12 cellular contexts compared by ENCODE assay signal in genomic region chr7:94584113-94584512, GRCh38.
DNase-seq lines count a peak whose midpoint lies in the region; TF ChIP-seq lines count a peak whose summit lies in the region.
"Had no signal": no experiment of that assay in that cellular context is flagged by ENCODE, and none has a peak within 500 bp of the region (broad histone marks: within the 10 kb centered on the region; RNA-seq: fewer than 3 reads in every experiment).

No MANE protein-coding gene starts in this region.

- peaks cover 17% of the 10 kb centered on the region for H3K4me1 Mint-ChIP-seq in HFFc6 (ENCODE audit: low read depth)
- H3K4me1 Mint-ChIP-seq: naive thymus-derived CD8-positive, alpha-beta T cell had no signal

- H3K9me3 ChIP-seq in HEK293 (ENCODE audit: control insufficient read depth, insufficient read depth, low read depth, low read length), result no peaks in the 10 kb centered on the region
- H3K9me3 ChIP-seq: esophagus squamous epithelium had no signal

- DNase-seq in NCI-H69 (lab: John Stamatoyannopoulos, UW), result peak; percentile 31
- DNase-seq in fibroblast of mammary gland (ENCODE audit: low read depth), result peak; percentile 24
- DNase-seq in retinal pigment epithelial cell (ENCODE audit: low read depth), result peak; percentile 21
- DNase-seq in posterior vena cava (ENCODE audit: low spot score), result no peak
- DNase-seq in HFFc6, result no peak
- DNase-seq in amniotic stem cell (lab: John Stamatoyannopoulos, UW), result no peak
- DNase-seq: activated CD8-positive, alpha-beta memory T cell treated with anti-CD3 and anti-CD28 coated beads for 24 hours; COR-L47; esophagus squamous epithelium; naive thymus-derived CD8-positive, alpha-beta T cell; NCI-H446 treated with DMSO at 0.1 percent for 48 hours had no signal

- TF ChIP-seq CTCF in HEK293 (tag by site-specific recombination; IDR thresholded peaks at IDR 0.05) (no peak), fibroblast of mammary gland (conservative IDR thresholded peaks at IDR 0.05; ENCODE audit: control insufficient read depth, insufficient read depth, low read depth, low read length) (no peak), retinal pigment epithelial cell (conservative IDR thresholded peaks at IDR 0.05; ENCODE audit: low read depth, low read length) (no peak), HFFc6 (IDR thresholded peaks at IDR 0.05) (no peak)

- intact Hi-C loops in posterior vena cava (cut with DNase I), result no loop called here

- no peaks in the 10 kb centered on the region; the same call in 1 of the 2 replicates for H3K27me3 Mint-ChIP-seq in HFFc6 (ENCODE audit: insufficient read depth)
- H3K27me3 Mint-ChIP-seq: naive thymus-derived CD8-positive, alpha-beta T cell had no signal

- peaks cover 0 to 3% of the 10 kb centered on the region in 2 experiments; a peak in 1 of 3 replicates for H3K36me3 ChIP-seq in HEK293 (ENCODE audit: control insufficient read depth in 2 of 2, insufficient read depth in 1 of 2, low read length in 2 of 2)
- H3K36me3 ChIP-seq: esophagus squamous epithelium had no signal

- no peak overlapping the region for H3K4me3 Mint-ChIP-seq in HFFc6
- H3K4me3 Mint-ChIP-seq: naive thymus-derived CD8-positive, alpha-beta T cell had no signal

- H3K4me1 ChIP-seq in HEK293 (ENCODE audit: control insufficient read depth, insufficient read depth, low read length), result no peaks in the 10 kb centered on the region
- H3K4me1 ChIP-seq: esophagus squamous epithelium had no signal

- CTCF ChIA-PET in HEK293 (lab: Yijun Ruan, JAX), result no interaction called here

- H3K27ac ChIP-seq in HEK293 (ENCODE audit: extremely low read depth, low read depth, low read length), result no peak overlapping the region
- H3K27ac ChIP-seq: esophagus squamous epithelium had no signal

- no peak overlapping the region for H3K4me3 ChIP-seq in HEK293 (ENCODE audit: low read depth, low read length)
- no peak overlapping the region for H3K4me3 ChIP-seq in fibroblast of mammary gland (ENCODE audit: control insufficient read depth, low read depth, low read length)
- H3K4me3 ChIP-seq in retinal pigment epithelial cell (ENCODE audit: low read length), result no peak overlapping the region
- H3K4me3 ChIP-seq: esophagus squamous epithelium had no signal

- no peak overlapping the region for H3K27ac Mint-ChIP-seq in HFFc6

- POLR2A ChIA-PET in HEK293 (lab: Yijun Ruan, JAX), result no interaction called here

- H3K36me3 Mint-ChIP-seq in HFFc6 (ENCODE audit: low read depth), result peaks cover 2% of the 10 kb centered on the region; the same call in 1 of the 2 replicates

- H3K9me3 Mint-ChIP-seq in HFFc6, result no peaks in the 10 kb centered on the region

TF ChIP-seq in HEK293, 187 proteins besides CTCF, POLR2A, EP300 and RAD21:
- peak; percentile 20; the same call in 1 of the 2 replicates for TF ChIP-seq BCL6B (tag by site-specific recombination; IDR thresholded peaks at IDR 0.05)
- peak; percentile 77 for TF ChIP-seq SCRT2 (tag by site-specific recombination; IDR thresholded peaks at IDR 0.05)
- TF ChIP-seq ZNF121 (tag by site-specific recombination; IDR thresholded peaks at IDR 0.05), result no peak
- TF ChIP-seq FEZF1 (tag by site-specific recombination; IDR thresholded peaks at IDR 0.05), result peak; percentile 11; the same call in 1 of the 2 replicates
- TF ChIP-seq ZFP3 (tag by site-specific recombination; IDR thresholded peaks at IDR 0.05; ENCODE audit: low read depth), result no peak

Comparison
In these comparisons a context has a peak if more than half of its experiments do, and no peak if none do; other contexts are left out.
1. DNase-seq: peak in NCI-H69 (single experiment), fibroblast of mammary gland (single experiment) and retinal pigment epithelial cell (single experiment); none in posterior vena cava (single experiment), HFFc6 (single experiment) and amniotic stem cell (single experiment).